In genomic region chr3:157347577-157348303, GRCh38 we compare ENCODE assay signal across 14 cellular contexts.
DNase-seq lines count a peak whose midpoint lies in the region; ATAC-seq and TF ChIP-seq lines count a peak whose summit lies in the region.
"Had no signal": no experiment of that assay in that cellular context is flagged by ENCODE, and none has a peak within 500 bp of the region (broad histone marks: within the 10 kb centered on the region; RNA-seq: fewer than 3 reads in every experiment).

No MANE protein-coding gene starts in this region.

- H3K27ac ChIP-seq in DOHH2 (ENCODE audit: low read depth, low read length): no peak overlapping the region
- H3K27ac ChIP-seq: thyroid gland had no signal

- ATAC-seq in omental fat pad (ENCODE audit: low FRiP score): no peak

- H3K27ac Mint-ChIP-seq in mesothelial cell of epicardium: no peak overlapping the region

- no peaks in the 10 kb centered on the region for H3K9me2 ChIP-seq in DOHH2 (replicated peaks; ENCODE audit: control insufficient read depth, low read length)
- H3K9me2 ChIP-seq in Loucy (replicated peaks; ENCODE audit: low read depth, low read length): no peaks in the 10 kb centered on the region

- peaks cover 31% of the 10 kb centered on the region for H3K9me3 Mint-ChIP-seq in mesothelial cell of epicardium

- no peak overlapping the region for H3K4me3 ChIP-seq in DOHH2 (ENCODE audit: low read length)
- no peak overlapping the region for H3K4me3 ChIP-seq in Loucy (ENCODE audit: low read length, poor library complexity, severe bottlenecking)
- H3K4me3 ChIP-seq in cardiac fibroblast (replicated peaks in 1 of 2; ENCODE audit: low read depth in 2 of 2, low read length in 2 of 2): no peak overlapping the region
- H3K4me3 ChIP-seq: lung, thyroid gland had no signal

- H3K4me2 ChIP-seq in DOHH2 (ENCODE audit: low read length): no peak overlapping the region
- H3K4me2 ChIP-seq in Loucy (ENCODE audit: low read depth, low read length, poor library complexity, severe bottlenecking): no peak overlapping the region

- H3F3A ChIP-seq in DOHH2 (ENCODE audit: control insufficient read depth, insufficient read depth) (no peaks in the 10 kb centered on the region), Loucy (ENCODE audit: low read depth) (no peaks in the 10 kb centered on the region)

- H3K27me3 Mint-ChIP-seq in mesothelial cell of epicardium (ENCODE audit: low read depth): no peaks in the 10 kb centered on the region

- no peaks in the 10 kb centered on the region for H3K36me3 Mint-ChIP-seq in mesothelial cell of epicardium

- no peak overlapping the region for H2AFZ ChIP-seq in Loucy (ENCODE audit: low read length)

- no peaks in the 10 kb centered on the region for H3K4me1 ChIP-seq in DOHH2 (ENCODE audit: control insufficient read depth, low read length)
- H3K4me1 ChIP-seq in Loucy (ENCODE audit: insufficient read depth, low read length, poor library complexity, severe bottlenecking): no peaks in the 10 kb centered on the region
- H3K4me1 ChIP-seq: thyroid gland had no signal

- H3K4me3 Mint-ChIP-seq in mesothelial cell of epicardium: no peak overlapping the region

- H3K79me2 ChIP-seq in DOHH2 (ENCODE audit: control insufficient read depth, low read length): no peaks in the 10 kb centered on the region
- no peaks in the 10 kb centered on the region for H3K79me2 ChIP-seq in Loucy (ENCODE audit: insufficient read depth, low read length)

- H3K36me3 ChIP-seq in DOHH2 (ENCODE audit: control insufficient read depth, low read length) (no peaks in the 10 kb centered on the region), Loucy (ENCODE audit: insufficient read depth, low read length) (no peaks in the 10 kb centered on the region)
- H3K36me3 ChIP-seq: thyroid gland had no signal

- no peaks in the 10 kb centered on the region for H3K27me3 ChIP-seq in DOHH2 (ENCODE audit: control insufficient read depth, low read length)
- no peaks in the 10 kb centered on the region for H3K27me3 ChIP-seq in Loucy (ENCODE audit: insufficient read depth, low read length, poor library complexity, severe bottlenecking)
- H3K27me3 ChIP-seq: thyroid gland had no signal

- peak in 1 of 2 donors; percentile 92 for DNase-seq in cardiac fibroblast (ENCODE audit: low read depth in 2 of 2)
- no peak for DNase-seq in mesothelial cell of epicardium (ENCODE audit: low spot score in 2 of 2, unreplicated experiment in 2 of 2)
- no peak for DNase-seq in activated naive CD4-positive, alpha-beta T cell treated with Interleukin-2 at 50 U/mL for 16 hours
- DNase-seq in activated gamma-delta T cell treated with Interleukin-2 at 50 U/mL for 16 hours: no peak
- DNase-seq in activated CD4-positive, alpha-beta T cell treated with anti-CD3 and anti-CD28 coated beads, Interleukin-2, amount 50 U/mL, for 48 hours: no peak
- DNase-seq in omental fat pad (ENCODE audit: low spot score): no peak
- DNase-seq: activated CD8-positive, alpha-beta memory T cell treated with anti-CD3 and anti-CD28 coated beads, Interleukin-2, amount 50 U/mL, for 48 hours; COR-L47; foreskin melanocyte; NCI-H2029; thyroid gland had no signal

- H3K4me1 Mint-ChIP-seq in mesothelial cell of epicardium: no peaks in the 10 kb centered on the region

- TF ChIP-seq CTCF in DOHH2 (IDR thresholded peaks at IDR 0.05; ENCODE audit: low read depth, low read length, poor library complexity, severe bottlenecking) (peak; percentile 52), Loucy (conservative IDR thresholded peaks at IDR 0.05; ENCODE audit: low read length) (peak; percentile 59), cardiac fibroblast (IDR thresholded peaks at IDR 0.05; ENCODE audit: low read depth, low read length) (peak; percentile 48), mesothelial cell of epicardium (IDR thresholded peaks at IDR 0.05; ENCODE audit: unreplicated experiment) (peak; percentile 46), omental fat pad (IDR thresholded peaks at IDR 0.05) (no peak)

- H3K9me3 ChIP-seq in DOHH2 (ENCODE audit: control insufficient read depth, insufficient read depth, low read length): no peaks in the 10 kb centered on the region
- H3K9me3 ChIP-seq in Loucy (ENCODE audit: insufficient read depth, low read depth, low read length): no peaks in the 10 kb centered on the region
- H3K9me3 ChIP-seq: thyroid gland had no signal

- H3K9ac ChIP-seq in Loucy (ENCODE audit: low read depth, low read length, poor library complexity, severe bottlenecking): no peak overlapping the region

- H4K20me1 ChIP-seq in DOHH2 (ENCODE audit: control insufficient read depth, insufficient read depth, low read depth, low read length) (no peaks in the 10 kb centered on the region), Loucy (ENCODE audit: insufficient read depth, low read length, poor library complexity, severe bottlenecking) (no peaks in the 10 kb centered on the region)

Comparison
In these comparisons a context has a peak if more than half of its experiments do, and no peak if none do; other contexts are left out.
1. CTCF ChIP-seq: peak in DOHH2 (single experiment), Loucy (single experiment), cardiac fibroblast (single experiment) and mesothelial cell of epicardium (single experiment); none in omental fat pad (0 of 3).